Comparison of ENCODE assay signal across 13 cellular contexts in genomic region chr1:98385691-98386090, GRCh38.
"Had no signal": no experiment of that assay in that cellular context is flagged by ENCODE, and none has a peak within 500 bp of the region (broad histone marks: within the 10 kb centered on the region; RNA-seq: fewer than 3 reads in every experiment).

No MANE protein-coding gene starts in this region.

- H3K9ac ChIP-seq: parathyroid adenoma had no signal

- ATAC-seq: gastrocnemius medialis; heart left ventricle; right cardiac atrium; stimulated activated naive CD8-positive, alpha-beta T cell treated with anti-CD3 and anti-CD28 coated beads, Interleukin-15, amount 100 ng/mL, for 72 hours had no signal

- H3K9me3 ChIP-seq: gastrocnemius medialis, heart left ventricle, testis, upper lobe of left lung had no signal

- H3K4me1 ChIP-seq: parathyroid adenoma, testis had no signal

- H3K27ac ChIP-seq: brain microvascular endothelial cell, gastrocnemius medialis, heart left ventricle, parathyroid adenoma, testis, upper lobe of left lung had no signal

- H3K79me2 ChIP-seq: parathyroid adenoma had no signal

- DNase-seq: activated naive CD8-positive, alpha-beta T cell treated with anti-CD3 and anti-CD28 coated beads for 36 hours; brain microvascular endothelial cell; cortex of kidney; effector CD8-positive, alpha-beta T cell; gastrocnemius medialis; heart left ventricle; immature natural killer cell; naive B cell; right cardiac atrium; stimulated activated naive CD8-positive, alpha-beta T cell treated with anti-CD3 and anti-CD28 coated beads, Interleukin-15, amount 100 ng/mL, for 72 hours; testis; upper lobe of left lung had no signal

- H3K36me3 ChIP-seq: brain microvascular endothelial cell, gastrocnemius medialis, heart left ventricle, upper lobe of left lung had no signal

- H3K4me3 ChIP-seq: gastrocnemius medialis, heart left ventricle, testis, upper lobe of left lung had no signal

- H2AFZ ChIP-seq: parathyroid adenoma had no signal

- H3K27me3 ChIP-seq: brain microvascular endothelial cell, gastrocnemius medialis, heart left ventricle, testis, upper lobe of left lung had no signal
